ENCODE assay signal across 8 cellular contexts in genomic region chr10:84204122-84204521, GRCh38. TPM values are rescaled to one million over a fixed set of nuclear protein-coding genes. Genes with fewer than 3 reads are reported as not detected.
DNase-seq lines count a peak whose midpoint lies in the region; ATAC-seq, FAIRE-seq and TF ChIP-seq lines count a peak whose summit lies in the region.

No MANE protein-coding gene starts in this region.

- H3K27ac ChIP-seq in keratinocyte (ENCODE audit: control insufficient read depth, insufficient read depth, low read length), result no peak overlapping the region

- TF ChIP-seq CTCF in GM12865 (IDR thresholded peaks at IDR 0.05; ENCODE audit: insufficient read depth, low read depth, low read length, missing control alignments), result peak; percentile 79
- TF ChIP-seq CTCF in keratinocyte (optimal IDR thresholded peaks at IDR 0.05 in 1 of 3, IDR thresholded peaks at IDR 0.05 in 1 of 3, conservative IDR thresholded peaks at IDR 0.05 in 1 of 3; ENCODE audit: extremely low read depth in 1 of 3, insufficient read depth in 2 of 3, low read length in 3 of 3), result peak; percentile 61 to 81 (median 81)

- dilution Hi-C loops in keratinocyte (cut with MboI; ENCODE audit: extremely low pct_ligation_motif_present, low sequenced_read_pairs), result loop anchor here (10.0 kb wide), 1 partner anchor 59 kb away; no protein-coding TSS in a partner anchor

- no peak overlapping the region for H2AFZ ChIP-seq in keratinocyte (ENCODE audit: control insufficient read depth, low read length)

- no peak overlapping the region for H3K4me2 ChIP-seq in keratinocyte (ENCODE audit: control insufficient read depth, extremely low read depth, insufficient read depth, low read depth, low read length)

- H3K27me3 ChIP-seq in keratinocyte (ENCODE audit: control insufficient read depth, extremely low read depth, insufficient read depth, low read length), result peaks cover 4% of the 10 kb centered on the region

- H3K79me2 ChIP-seq in keratinocyte (ENCODE audit: control insufficient read depth, insufficient read depth, low read length), result no peaks in the 10 kb centered on the region

- ATAC-seq in GM21786 (IDR thresholded peaks at IDR 0.05; ENCODE audit: unreplicated experiment), result peak; percentile 63

- no peaks in the 10 kb centered on the region for H3K9me3 ChIP-seq in keratinocyte (ENCODE audit: control insufficient read depth, low read depth, low read length)

- FAIRE-seq in keratinocyte (lab: Jason Lieb, UNC), result no peak

- no peaks in the 10 kb centered on the region for H3K9me1 ChIP-seq in keratinocyte (ENCODE audit: control insufficient read depth, extremely low read depth, insufficient read depth, low read length)

- H3K4me3 ChIP-seq in GM12865 (ENCODE audit: low read depth, low read length) (no peak overlapping the region), keratinocyte (ENCODE audit: control insufficient read depth in 2 of 3, extremely low read depth in 1 of 3, insufficient read depth in 2 of 3, low read depth in 1 of 3, low read length in 3 of 3) (no peak overlapping the region)

- no peak overlapping the region for H3K9ac ChIP-seq in keratinocyte (ENCODE audit: control insufficient read depth, extremely low read depth, insufficient read depth, low read length)

- H4K20me1 ChIP-seq in keratinocyte (ENCODE audit: control insufficient read depth, extremely low read depth, insufficient read depth, low read length), result no peaks in the 10 kb centered on the region

- DNase-seq in GM12865 (ENCODE audit: low read depth) (peak; percentile 60), NOMO-1 treated with DMSO at 0.1 percent for 48 hours (lab: John Stamatoyannopoulos, UW; ENCODE audit: unreplicated experiment) (peak; percentile 22), keratinocyte (ENCODE audit: low read depth, low spot score) (no peak), NCI-H345 treated with DMSO at 0.1 percent for 48 hours (lab: John Stamatoyannopoulos, UW; ENCODE audit: unreplicated experiment) (no peak), A172 (ENCODE audit: low spot score) (no peak), NCI-H510A treated with DMSO at 0.1 percent for 48 hours (lab: John Stamatoyannopoulos, UW) (no peak), NCI-H446 (lab: John Stamatoyannopoulos, UW) (no peak)

- no peaks in the 10 kb centered on the region for H3K36me3 ChIP-seq in keratinocyte (ENCODE audit: control insufficient read depth in 2 of 2, extremely low read depth in 1 of 2, insufficient read depth in 2 of 2, low read length in 2 of 2)

- no peaks in the 10 kb centered on the region for H3K4me1 ChIP-seq in keratinocyte (ENCODE audit: control insufficient read depth, extremely low read depth, insufficient read depth, low read length)

RNA-seq across cellular contexts. Expression of gene CDHR1, which starts 9.8 kb away (rescaled TPM):
- 1.4 to 5.7 TPM (median 5.2 TPM) in 3 replicates for polyA plus RNA-seq in keratinocyte
- polyA plus RNA-seq in keratinocyte (2011; ENCODE audit: low read depth), result 2.4 TPM
- polyA plus RNA-seq in keratinocyte (2011; cell fraction: cytosol; rRNA removed), result 0.69 and 0.84 TPM in 2 replicates
- 11.6 and 14.0 TPM in 2 replicates for polyA plus RNA-seq in keratinocyte (2011; cell fraction: nucleus; rRNA removed)
- polyA plus RNA-seq in keratinocyte (2012; ENCODE audit: low replicate concordance), result 0.95 and 4.7 TPM in 2 replicates
- 2.4 to 3.6 TPM (median 2.9 TPM) in 3 replicates for polyA minus RNA-seq in keratinocyte
- 0.77 TPM for polyA minus RNA-seq in keratinocyte (2011; cell fraction: cytosol; rRNA and poly(A)+ RNA removed)
- polyA minus RNA-seq in keratinocyte (2011; cell fraction: nucleus; rRNA and poly(A)+ RNA removed), result 2.6 and 5.2 TPM in 2 replicates
- not detected in 2 replicates for total RNA-seq in A172 (2014; rRNA removed; shearing (Covaris generic))

RNA-seq across cellular contexts. Expression of gene LRIT2, which starts 21.2 kb away (rescaled TPM):
- polyA plus RNA-seq in keratinocyte, result not detected in 3 replicates
- polyA plus RNA-seq in keratinocyte (2011; ENCODE audit: low read depth), result not detected
- not detected in 2 replicates for polyA plus RNA-seq in keratinocyte (2011; cell fraction: cytosol; rRNA removed)
- not detected in 2 replicates for polyA plus RNA-seq in keratinocyte (2011; cell fraction: nucleus; rRNA removed)
- 0.06 TPM in 1 of 2 replicates, not detected in the other for polyA plus RNA-seq in keratinocyte (2012; ENCODE audit: low replicate concordance)
- 0.30 TPM in 1 of 3 replicates, not detected in the others for polyA minus RNA-seq in keratinocyte
- not detected for polyA minus RNA-seq in keratinocyte (2011; cell fraction: cytosol; rRNA and poly(A)+ RNA removed)
- not detected in 2 replicates for polyA minus RNA-seq in keratinocyte (2011; cell fraction: nucleus; rRNA and poly(A)+ RNA removed)
- not detected in 2 replicates for total RNA-seq in A172 (2014; rRNA removed; shearing (Covaris generic))

RNA-seq across cellular contexts. Expression of gene GPR15LG, which starts 30.5 kb away (rescaled TPM):
- polyA plus RNA-seq in keratinocyte, result 0.57 to 54.1 TPM (median 10.4 TPM) in 3 replicates
- 8.4 TPM for polyA plus RNA-seq in keratinocyte (2011; ENCODE audit: low read depth)
- 3.8 and 4.6 TPM in 2 replicates for polyA plus RNA-seq in keratinocyte (2011; cell fraction: cytosol; rRNA removed)
- polyA plus RNA-seq in keratinocyte (2011; cell fraction: nucleus; rRNA removed), result 2.0 and 2.3 TPM in 2 replicates
- 0.74 and 81.7 TPM in 2 replicates for polyA plus RNA-seq in keratinocyte (2012; ENCODE audit: low replicate concordance)
- 7.7 to 31.6 TPM in 2 of 3 replicates, not detected in the other for polyA minus RNA-seq in keratinocyte
- 8.1 TPM for polyA minus RNA-seq in keratinocyte (2011; cell fraction: cytosol; rRNA and poly(A)+ RNA removed)
- 1.1 and 1.7 TPM in 2 replicates for polyA minus RNA-seq in keratinocyte (2011; cell fraction: nucleus; rRNA and poly(A)+ RNA removed)
- not detected in 2 replicates for total RNA-seq in A172 (2014; rRNA removed; shearing (Covaris generic))

RNA-seq across cellular contexts. Expression of gene LRIT1, which starts 37.2 kb away (rescaled TPM):
- not detected in 3 replicates for polyA plus RNA-seq in keratinocyte
- polyA plus RNA-seq in keratinocyte (2011; ENCODE audit: low read depth), result not detected
- polyA plus RNA-seq in keratinocyte (2011; cell fraction: cytosol; rRNA removed), result not detected in 2 replicates
- not detected in 2 replicates for polyA plus RNA-seq in keratinocyte (2011; cell fraction: nucleus; rRNA removed)
- not detected in 2 replicates for polyA plus RNA-seq in keratinocyte (2012; ENCODE audit: low replicate concordance)
- not detected in 3 replicates for polyA minus RNA-seq in keratinocyte
- polyA minus RNA-seq in keratinocyte (2011; cell fraction: cytosol; rRNA and poly(A)+ RNA removed), result not detected
- not detected in 2 replicates for polyA minus RNA-seq in keratinocyte (2011; cell fraction: nucleus; rRNA and poly(A)+ RNA removed)
- not detected in 2 replicates for total RNA-seq in A172 (2014; rRNA removed; shearing (Covaris generic))

RNA-seq across cellular contexts. Expression of gene RGR, which starts 40.7 kb away (rescaled TPM):
- not detected in 3 replicates for polyA plus RNA-seq in keratinocyte
- not detected for polyA plus RNA-seq in keratinocyte (2011; ENCODE audit: low read depth)
- polyA plus RNA-seq in keratinocyte (2011; cell fraction: cytosol; rRNA removed), result not detected in 2 replicates
- not detected in 2 replicates for polyA plus RNA-seq in keratinocyte (2011; cell fraction: nucleus; rRNA removed)
- not detected in 2 replicates for polyA plus RNA-seq in keratinocyte (2012; ENCODE audit: low replicate concordance)
- not detected in 3 replicates for polyA minus RNA-seq in keratinocyte
- not detected for polyA minus RNA-seq in keratinocyte (2011; cell fraction: cytosol; rRNA and poly(A)+ RNA removed)
- polyA minus RNA-seq in keratinocyte (2011; cell fraction: nucleus; rRNA and poly(A)+ RNA removed), result not detected in 2 replicates
- total RNA-seq in A172 (2014; rRNA removed; shearing (Covaris generic)), result not detected in 2 replicates

Comparison
In these comparisons a context has a peak if more than half of its experiments do, and no peak if none do; other contexts are left out.
1. DNase-seq: peak in GM12865 (single experiment) and NOMO-1 treated with DMSO at 0.1 percent for 48 hours (single experiment); none in keratinocyte (single experiment), NCI-H345 treated with DMSO at 0.1 percent for 48 hours (single experiment), A172 (single experiment), NCI-H510A treated with DMSO at 0.1 percent for 48 hours (single experiment) and NCI-H446 (0 of 2).